12 cellular contexts compared by ENCODE assay signal in genomic region chr10:306654-307185, GRCh38.
A peak's percentile ranks its signal among the peaks of the same experiment; 100 is the strongest.
DNase-seq lines count a peak whose midpoint lies in the region; ATAC-seq and TF ChIP-seq lines count a peak whose summit lies in the region.
"Had no signal": no experiment of that assay in that cellular context is flagged by ENCODE, and none has a peak within 500 bp of the region (broad histone marks: within the 10 kb centered on the region; RNA-seq: fewer than 3 reads in every experiment).

No MANE protein-coding gene starts in this region.

- H2AFZ ChIP-seq in OCI-LY3 (ENCODE audit: low read depth, low read length), result no peak overlapping the region
- no peak overlapping the region for H2AFZ ChIP-seq in hepatocyte

- no peak for DNase-seq in activated naive CD8-positive, alpha-beta T cell treated with anti-CD3 and anti-CD28 coated beads, Interleukin-2, amount 10 ng/mL, durations not matched to agents 7 days and 5 days
- DNase-seq in activated naive CD8-positive, alpha-beta T cell treated with anti-CD3 and anti-CD28 coated beads for 36 hours, result no peak
- DNase-seq in kidney tubule cell (ENCODE audit: low spot score) (peak; percentile 43), hepatocyte (ENCODE audit: low spot score) (no peak), kidney glomerular epithelial cell (lab: John Stamatoyannopoulos, UW) (no peak)
- DNase-seq: DMS53, lower lobe of right lung, testis had no signal

- H3K36me3 Mint-ChIP-seq in activated naive CD8-positive, alpha-beta T cell treated with anti-CD3 and anti-CD28 coated beads, Interleukin-2, amount 10 ng/mL, durations not matched to agents 7 days and 5 days, result no peaks in the 10 kb centered on the region
- no peaks in the 10 kb centered on the region for H3K36me3 Mint-ChIP-seq in activated naive CD8-positive, alpha-beta T cell treated with anti-CD3 and anti-CD28 coated beads for 36 hours

- H4K20me1 ChIP-seq in OCI-LY3 (ENCODE audit: insufficient read depth, low read length), result no peaks in the 10 kb centered on the region
- H4K20me1 ChIP-seq in hepatocyte (ENCODE audit: insufficient read depth, poor library complexity, severe bottlenecking), result no peaks in the 10 kb centered on the region

- ATAC-seq in activated naive CD8-positive, alpha-beta T cell treated with anti-CD3 and anti-CD28 coated beads, Interleukin-2, amount 10 ng/mL, durations not matched to agents 7 days and 5 days (ENCODE audit: low read depth), result no peak
- ATAC-seq in HG03175 (IDR thresholded peaks at IDR 0.05; ENCODE audit: unreplicated experiment), result no peak
- ATAC-seq: lower lobe of right lung had no signal

- no peaks in the 10 kb centered on the region; the same call in 1 of the 2 replicates for H3K9me3 ChIP-seq in OCI-LY3 (ENCODE audit: insufficient read depth, low read length)
- no peaks in the 10 kb centered on the region for H3K9me3 ChIP-seq in subcutaneous abdominal adipose tissue (ENCODE audit: control insufficient read depth in 5 of 5, low read length in 5 of 5)
- no peaks in the 10 kb centered on the region for H3K9me3 ChIP-seq in hepatocyte (ENCODE audit: low read depth)
- H3K9me3 ChIP-seq: lower lobe of right lung, testis had no signal

- TF ChIP-seq CTCF in OCI-LY3 (IDR thresholded peaks at IDR 0.05; ENCODE audit: low read depth, low read length) (no peak), hepatocyte (IDR thresholded peaks at IDR 0.05; ENCODE audit: poor library complexity) (no peak)

- H3K36me3 ChIP-seq in OCI-LY3 (replicated peaks; ENCODE audit: low read depth, low read length), result no peaks in the 10 kb centered on the region
- H3K36me3 ChIP-seq in subcutaneous abdominal adipose tissue (ENCODE audit: control insufficient read depth in 5 of 5, insufficient read depth in 5 of 5, low read length in 5 of 5), result peaks cover 0 to 70% (median 29%) of the 10 kb centered on the region in 5 donors
- no peaks in the 10 kb centered on the region for H3K36me3 ChIP-seq in hepatocyte (replicated peaks; ENCODE audit: insufficient read depth, low read depth)

- H3K79me2 ChIP-seq in OCI-LY3 (ENCODE audit: low read length) (no peaks in the 10 kb centered on the region), hepatocyte (no peaks in the 10 kb centered on the region)

- no peaks in the 10 kb centered on the region for H3K27me3 ChIP-seq in OCI-LY3 (ENCODE audit: low read depth, low read length)
- H3K27me3 ChIP-seq in subcutaneous abdominal adipose tissue (ENCODE audit: control insufficient read depth in 5 of 5, insufficient read depth in 4 of 5, low read length in 5 of 5), result no peaks in the 10 kb centered on the region
- no peaks in the 10 kb centered on the region for H3K27me3 ChIP-seq in hepatocyte
- H3K27me3 ChIP-seq: testis had no signal

- H3K27me3 Mint-ChIP-seq in activated naive CD8-positive, alpha-beta T cell treated with anti-CD3 and anti-CD28 coated beads, Interleukin-2, amount 10 ng/mL, durations not matched to agents 7 days and 5 days, result no peaks in the 10 kb centered on the region
- no peaks in the 10 kb centered on the region for H3K27me3 Mint-ChIP-seq in activated naive CD8-positive, alpha-beta T cell treated with anti-CD3 and anti-CD28 coated beads for 36 hours

- H3K9ac ChIP-seq in OCI-LY3 (ENCODE audit: low read length) (no peak overlapping the region), subcutaneous abdominal adipose tissue (ENCODE audit: low read length in 5 of 5) (peak overlapping the region in 1 of 5 donors; percentile 16)

- H3K4me1 Mint-ChIP-seq in activated naive CD8-positive, alpha-beta T cell treated with anti-CD3 and anti-CD28 coated beads, Interleukin-2, amount 10 ng/mL, durations not matched to agents 7 days and 5 days, result peaks cover 14% of the 10 kb centered on the region
- H3K4me1 Mint-ChIP-seq in activated naive CD8-positive, alpha-beta T cell treated with anti-CD3 and anti-CD28 coated beads for 36 hours, result peaks cover 1% of the 10 kb centered on the region

- 63% methylated on average over 7 of the region's 9 CpGs for WGBS in hepatocyte (ENCODE audit: low lambda C conversion rate, missing lambda C conversion rate)

- H3K4me1 ChIP-seq in OCI-LY3 (ENCODE audit: low read length) (peaks cover 15% of the 10 kb centered on the region), subcutaneous abdominal adipose tissue (ENCODE audit: control insufficient read depth in 5 of 5, insufficient read depth in 5 of 5, low read length in 5 of 5) (peaks cover 2 to 56% (median 44%) of the 10 kb centered on the region in 5 donors), hepatocyte (ENCODE audit: insufficient read depth) (peaks cover 11% of the 10 kb centered on the region)
- H3K4me1 ChIP-seq: lower lobe of right lung had no signal

- H3K9me3 Mint-ChIP-seq in activated naive CD8-positive, alpha-beta T cell treated with anti-CD3 and anti-CD28 coated beads, Interleukin-2, amount 10 ng/mL, durations not matched to agents 7 days and 5 days, result no peaks in the 10 kb centered on the region
- H3K9me3 Mint-ChIP-seq in activated naive CD8-positive, alpha-beta T cell treated with anti-CD3 and anti-CD28 coated beads for 36 hours, result no peaks in the 10 kb centered on the region

- peak overlapping the region; percentile 65 for H3K27ac Mint-ChIP-seq in activated naive CD8-positive, alpha-beta T cell treated with anti-CD3 and anti-CD28 coated beads, Interleukin-2, amount 10 ng/mL, durations not matched to agents 7 days and 5 days
- no peak overlapping the region for H3K27ac Mint-ChIP-seq in activated naive CD8-positive, alpha-beta T cell treated with anti-CD3 and anti-CD28 coated beads for 36 hours

- POLR2A ChIA-PET in activated naive CD8-positive, alpha-beta T cell treated with anti-CD3 and anti-CD28 coated beads, Interleukin-2, amount 10 ng/mL, durations not matched to agents 7 days and 5 days (lab: Charles Lee), result no interaction called here

- H3K4me3 ChIP-seq in OCI-LY3 (ENCODE audit: low read length), result no peak overlapping the region
- no peak overlapping the region for H3K4me3 ChIP-seq in subcutaneous abdominal adipose tissue (ENCODE audit: low read depth in 1 of 5, low read length in 5 of 5)
- no peak overlapping the region for H3K4me3 ChIP-seq in hepatocyte
- H3K4me3 ChIP-seq: lower lobe of right lung, testis had no signal

- H3K4me2 ChIP-seq in OCI-LY3 (ENCODE audit: low read length), result peak overlapping the region; percentile 24; the same call in 1 of the 2 replicates
- no peak overlapping the region for H3K4me2 ChIP-seq in hepatocyte

- no peak overlapping the region for H3K4me3 Mint-ChIP-seq in activated naive CD8-positive, alpha-beta T cell treated with anti-CD3 and anti-CD28 coated beads, Interleukin-2, amount 10 ng/mL, durations not matched to agents 7 days and 5 days
- H3K4me3 Mint-ChIP-seq in activated naive CD8-positive, alpha-beta T cell treated with anti-CD3 and anti-CD28 coated beads for 36 hours, result no peak overlapping the region

- no peak overlapping the region for H3K27ac ChIP-seq in OCI-LY3 (ENCODE audit: low read length)
- H3K27ac ChIP-seq in subcutaneous abdominal adipose tissue (ENCODE audit: low read depth, low read length), result peak overlapping the region; percentile 94
- no peak overlapping the region for H3K27ac ChIP-seq in hepatocyte
- H3K27ac ChIP-seq: HL-60, lower lobe of right lung, testis had no signal

- no peaks in the 10 kb centered on the region for H3K9me2 ChIP-seq in hepatocyte (replicated peaks; ENCODE audit: insufficient read depth)
